Comparison of ENCODE assay signal across 39 cellular contexts in genomic region chrX:124887572-124887971, GRCh38.
"Had no signal": no experiment of that assay in that cellular context is flagged by ENCODE, and none has a peak within 500 bp of the region (broad histone marks: within the 10 kb centered on the region; RNA-seq: fewer than 3 reads in every experiment).

No MANE protein-coding gene starts in this region.

- H3K9me3 ChIP-seq: adrenal gland, ascending aorta, body of pancreas, breast epithelium had no signal

- H3K27ac Mint-ChIP-seq: activated naive CD4-positive, alpha-beta T cell treated with anti-CD3 and anti-CD28 coated beads for 36 hours; activated naive CD4-positive, alpha-beta T cell treated with anti-CD3 and anti-CD28 coated beads, Interleukin-2, amount 10 ng/mL, durations not matched to agents 7 days and 5 days; activated naive CD4-positive, alpha-beta T cell treated with anti-CD3 and anti-CD28 coated beads, Interleukin-2, amount 50 U/mL, for 24 hours; activated naive CD4-positive, alpha-beta T cell treated with anti-CD3 and anti-CD28 coated beads, Interleukin-2, amount 50 U/mL, for 72 hours; activated naive CD8-positive, alpha-beta T cell; activated naive CD8-positive, alpha-beta T cell treated with anti-CD3 and anti-CD28 coated beads for 36 hours; activated naive CD8-positive, alpha-beta T cell treated with anti-CD3 and anti-CD28 coated beads, Interleukin-2, amount 10 ng/mL, durations not matched to agents 7 days and 5 days; activated naive CD8-positive, alpha-beta T cell treated with anti-CD3 and anti-CD28 coated beads, Interleukin-2, amount 50 U/mL, for 24 hours; activated T-cell treated with anti-CD3 and anti-CD28 coated beads, Interleukin-2, amount 50 U/mL, for 24 hours; activated T-cell treated with anti-CD3 and anti-CD28 coated beads, Interleukin-2, amount 50 U/mL, for 72 hours; activated T-helper 1 cell treated with anti-CD3 and anti-CD28 coated beads, Interleukin-12 subunit alpha, Interleukin-12 subunit beta, Interleukin-2, Interleukin-4 antibody, amounts not matched to agents 30 ng/mL and 10 ng/mL and 1 ng/mL, durations not matched to agents 14 hours and 24 hours and 36 hours; activated T-helper 17 cell treated with anti-CD3 and anti-CD28 coated beads, Interleukin-2, amount 50 U/mL, for 72 hours; activated T-helper 2 cell treated with anti-CD3 and anti-CD28 coated beads, Interferon-gamma antibody, Interleukin-2, Interleukin-4, amounts not matched to agents 10 μg/mL and 5 μg/mL and 100 μg/mL, durations not matched to agents 14 hours and 24 hours and 36 hours; brain had no signal

- DNase-seq: activated effector memory CD4-positive, alpha-beta T cell treated with anti-CD3 and anti-CD28 coated beads, Interleukin-2, amount 50 U/mL, for 16 hours; activated effector memory CD4-positive, alpha-beta T cell treated with Interleukin-2 at 50 U/mL for 16 hours; activated gamma-delta T cell; activated gamma-delta T cell treated with Interleukin-2 at 50 U/mL for 16 hours; activated naive CD4-positive, alpha-beta T cell; activated naive CD4-positive, alpha-beta T cell treated with anti-CD3 and anti-CD28 coated beads for 36 hours; activated naive CD4-positive, alpha-beta T cell treated with anti-CD3 and anti-CD28 coated beads, Interleukin-2, amount 10 ng/mL, durations not matched to agents 7 days and 5 days; activated naive CD4-positive, alpha-beta T cell treated with anti-CD3 and anti-CD28 coated beads, Interleukin-2, amount 50 U/mL, for 16 hours; activated naive CD4-positive, alpha-beta T cell treated with Interleukin-2 at 50 U/mL for 16 hours; activated naive CD8-positive, alpha-beta T cell treated with anti-CD3 and anti-CD28 coated beads for 36 hours; activated naive CD8-positive, alpha-beta T cell treated with anti-CD3 and anti-CD28 coated beads, Interleukin-2, amount 10 ng/mL, durations not matched to agents 7 days and 5 days; activated naive CD8-positive, alpha-beta T cell treated with anti-CD3 and anti-CD28 coated beads, Interleukin-2, amount 50 U/mL, for 24 hours; activated T-cell treated with anti-CD3 and anti-CD28 coated beads, Interleukin-2, amount 50 U/mL, for 1 hour; activated T-cell treated with anti-CD3 and anti-CD28 coated beads, Interleukin-2, amount 50 U/mL, for 24 hours; activated T-cell treated with anti-CD3 and anti-CD28 coated beads, Interleukin-2, amount 50 U/mL, for 4 hours; activated T-cell treated with anti-CD3 and anti-CD28 coated beads, Interleukin-2, amount 50 U/mL, for 48 hours; activated T-cell treated with anti-CD3 and anti-CD28 coated beads, Interleukin-2, amount 50 U/mL, for 72 hours; adrenal gland; amniotic stem cell; amygdala; anterior cingulate cortex; aorta; body of pancreas; brain microvascular endothelial cell; caudate nucleus; central memory CD4-positive, alpha-beta T cell; cerebellar nuclear complex had no signal

- H3K4me3 ChIP-seq: adrenal gland, ascending aorta, body of pancreas, breast epithelium, cardiac muscle cell had no signal

- FAIRE-seq: bronchial epithelial cell had no signal

- H3K27me3 Mint-ChIP-seq: activated naive CD4-positive, alpha-beta T cell treated with anti-CD3 and anti-CD28 coated beads, Interleukin-2, amount 10 ng/mL, durations not matched to agents 7 days and 5 days; activated naive CD4-positive, alpha-beta T cell treated with anti-CD3 and anti-CD28 coated beads, Interleukin-2, amount 50 U/mL, for 24 hours; activated naive CD8-positive, alpha-beta T cell treated with anti-CD3 and anti-CD28 coated beads, Interleukin-2, amount 10 ng/mL, durations not matched to agents 7 days and 5 days; activated naive CD8-positive, alpha-beta T cell treated with anti-CD3 and anti-CD28 coated beads, Interleukin-2, amount 50 U/mL, for 24 hours; activated T-helper 17 cell treated with anti-CD3 and anti-CD28 coated beads, Interleukin-2, amount 50 U/mL, for 72 hours; brain; central memory CD8-positive, alpha-beta T cell had no signal

- H3K27ac ChIP-seq: adrenal gland, ascending aorta, body of pancreas, brain microvascular endothelial cell, breast epithelium, cardiac muscle cell had no signal

- H3K27me3 ChIP-seq: adrenal gland, ascending aorta, body of pancreas, brain microvascular endothelial cell, breast epithelium, cardiac muscle cell had no signal

- ATAC-seq: activated naive CD4-positive, alpha-beta T cell treated with anti-CD3 and anti-CD28 coated beads, Interleukin-2, amount 50 U/mL, for 72 hours; activated naive CD8-positive, alpha-beta T cell treated with anti-CD3 and anti-CD28 coated beads, Interleukin-2, amount 50 U/mL, for 24 hours; activated T-cell treated with anti-CD3 and anti-CD28 coated beads, Interleukin-2, amount 50 U/mL, for 4 hours; activated T-cell treated with anti-CD3 and anti-CD28 coated beads, Interleukin-2, amount 50 U/mL, for 72 hours; activated T-helper 17 cell treated with anti-CD3 and anti-CD28 coated beads, Interleukin-2, amount 50 U/mL, for 72 hours; body of pancreas had no signal

- H3K9me3 Mint-ChIP-seq: activated naive CD4-positive, alpha-beta T cell treated with anti-CD3 and anti-CD28 coated beads for 36 hours; activated naive CD4-positive, alpha-beta T cell treated with anti-CD3 and anti-CD28 coated beads, Interleukin-2, amount 10 ng/mL, durations not matched to agents 7 days and 5 days; activated naive CD4-positive, alpha-beta T cell treated with anti-CD3 and anti-CD28 coated beads, Interleukin-2, amount 50 U/mL, for 24 hours; activated naive CD4-positive, alpha-beta T cell treated with anti-CD3 and anti-CD28 coated beads, Interleukin-2, amount 50 U/mL, for 72 hours; activated naive CD8-positive, alpha-beta T cell treated with anti-CD3 and anti-CD28 coated beads for 36 hours; activated naive CD8-positive, alpha-beta T cell treated with anti-CD3 and anti-CD28 coated beads, Interleukin-2, amount 50 U/mL, for 24 hours; activated T-cell treated with anti-CD3 and anti-CD28 coated beads, Interleukin-2, amount 50 U/mL, for 24 hours; activated T-cell treated with anti-CD3 and anti-CD28 coated beads, Interleukin-2, amount 50 U/mL, for 4 hours; activated T-cell treated with anti-CD3 and anti-CD28 coated beads, Interleukin-2, amount 50 U/mL, for 72 hours; activated T-helper 1 cell treated with anti-CD3 and anti-CD28 coated beads, Interleukin-12 subunit alpha, Interleukin-12 subunit beta, Interleukin-2, Interleukin-4 antibody, amounts not matched to agents 30 ng/mL and 10 ng/mL and 1 ng/mL, durations not matched to agents 14 hours and 24 hours and 36 hours; activated T-helper 17 cell treated with anti-CD3 and anti-CD28 coated beads, Interleukin-2, amount 50 U/mL, for 72 hours; activated T-helper 2 cell treated with anti-CD3 and anti-CD28 coated beads, Interferon-gamma antibody, Interleukin-2, Interleukin-4, amounts not matched to agents 10 μg/mL and 5 μg/mL and 100 μg/mL, durations not matched to agents 14 hours and 24 hours and 36 hours; brain; central memory CD8-positive, alpha-beta T cell had no signal

- H3K4me3 Mint-ChIP-seq: activated naive CD4-positive, alpha-beta T cell treated with anti-CD3 and anti-CD28 coated beads for 36 hours; activated naive CD4-positive, alpha-beta T cell treated with anti-CD3 and anti-CD28 coated beads, Interleukin-2, amount 10 ng/mL, durations not matched to agents 7 days and 5 days; activated naive CD4-positive, alpha-beta T cell treated with anti-CD3 and anti-CD28 coated beads, Interleukin-2, amount 50 U/mL, for 24 hours; activated naive CD8-positive, alpha-beta T cell; activated naive CD8-positive, alpha-beta T cell treated with anti-CD3 and anti-CD28 coated beads for 36 hours; activated naive CD8-positive, alpha-beta T cell treated with anti-CD3 and anti-CD28 coated beads, Interleukin-2, amount 10 ng/mL, durations not matched to agents 7 days and 5 days; activated naive CD8-positive, alpha-beta T cell treated with anti-CD3 and anti-CD28 coated beads, Interleukin-2, amount 50 U/mL, for 24 hours; activated T-cell treated with anti-CD3 and anti-CD28 coated beads, Interleukin-2, amount 50 U/mL, for 24 hours; activated T-cell treated with anti-CD3 and anti-CD28 coated beads, Interleukin-2, amount 50 U/mL, for 4 hours; activated T-cell treated with anti-CD3 and anti-CD28 coated beads, Interleukin-2, amount 50 U/mL, for 72 hours; activated T-helper 1 cell treated with anti-CD3 and anti-CD28 coated beads, Interleukin-12 subunit alpha, Interleukin-12 subunit beta, Interleukin-2, Interleukin-4 antibody, amounts not matched to agents 30 ng/mL and 10 ng/mL and 1 ng/mL, durations not matched to agents 14 hours and 24 hours and 36 hours; activated T-helper 17 cell treated with anti-CD3 and anti-CD28 coated beads, Interleukin-2, amount 50 U/mL, for 72 hours; brain; central memory CD8-positive, alpha-beta T cell had no signal

- H3K4me1 ChIP-seq: adrenal gland, ascending aorta, body of pancreas, breast epithelium had no signal

- H3K36me3 Mint-ChIP-seq: activated naive CD4-positive, alpha-beta T cell treated with anti-CD3 and anti-CD28 coated beads, Interleukin-2, amount 10 ng/mL, durations not matched to agents 7 days and 5 days; activated naive CD4-positive, alpha-beta T cell treated with anti-CD3 and anti-CD28 coated beads, Interleukin-2, amount 50 U/mL, for 24 hours; activated naive CD4-positive, alpha-beta T cell treated with anti-CD3 and anti-CD28 coated beads, Interleukin-2, amount 50 U/mL, for 72 hours; activated naive CD8-positive, alpha-beta T cell; activated naive CD8-positive, alpha-beta T cell treated with anti-CD3 and anti-CD28 coated beads for 36 hours; activated naive CD8-positive, alpha-beta T cell treated with anti-CD3 and anti-CD28 coated beads, Interleukin-2, amount 10 ng/mL, durations not matched to agents 7 days and 5 days; brain had no signal

- H3K36me3 ChIP-seq: adrenal gland, ascending aorta, brain microvascular endothelial cell, breast epithelium, cardiac muscle cell had no signal

- H3K4me1 Mint-ChIP-seq: activated naive CD4-positive, alpha-beta T cell treated with anti-CD3 and anti-CD28 coated beads, Interleukin-2, amount 10 ng/mL, durations not matched to agents 7 days and 5 days; activated naive CD4-positive, alpha-beta T cell treated with anti-CD3 and anti-CD28 coated beads, Interleukin-2, amount 50 U/mL, for 24 hours; activated naive CD8-positive, alpha-beta T cell treated with anti-CD3 and anti-CD28 coated beads for 36 hours; activated naive CD8-positive, alpha-beta T cell treated with anti-CD3 and anti-CD28 coated beads, Interleukin-2, amount 10 ng/mL, durations not matched to agents 7 days and 5 days; activated naive CD8-positive, alpha-beta T cell treated with anti-CD3 and anti-CD28 coated beads, Interleukin-2, amount 50 U/mL, for 24 hours; activated T-helper 17 cell treated with anti-CD3 and anti-CD28 coated beads, Interleukin-2, amount 50 U/mL, for 72 hours; brain; central memory CD8-positive, alpha-beta T cell had no signal
